1 cellular context compared by ENCODE assay signal in genomic region chr1:117534995-117535467, GRCh38.
TF ChIP-seq lines count a peak whose summit lies in the region.

No MANE protein-coding gene starts in this region.

TF ChIP-seq in GM12878, 131 proteins besides CTCF, POLR2A, EP300 and RAD21 (continued from another document):
- no peak for TF ChIP-seq USF1 (IDR thresholded peaks at IDR 0.05; ENCODE audit: borderline replicate concordance, extremely low read length, insufficient read depth, low read depth, low read length)
- TF ChIP-seq JUNB (IDR thresholded peaks at IDR 0.05), result peak; percentile 81
- peak; percentile 93 for TF ChIP-seq MEF2B (IDR thresholded peaks at IDR 0.05; ENCODE audit: partially characterized antibody, poor library complexity, severe bottlenecking)
- no peak for TF ChIP-seq NKRF (conservative IDR thresholded peaks at IDR 0.05)
- TF ChIP-seq NBN (IDR thresholded peaks at IDR 0.05), result no peak
- TF ChIP-seq IKZF2 (IDR thresholded peaks at IDR 0.05), result no peak
- no peak for TF ChIP-seq FOS (IDR thresholded peaks at IDR 0.05; ENCODE audit: borderline replicate concordance, extremely low read depth, insufficient read length)
- peak; percentile 27; the same call in 1 of the 2 replicates for TF ChIP-seq EED (IDR thresholded peaks at IDR 0.05; ENCODE audit: low read depth)
- TF ChIP-seq MTA2 (IDR thresholded peaks at IDR 0.05; ENCODE audit: low read depth), result no peak
- TF ChIP-seq CBFB (IDR thresholded peaks at IDR 0.05; ENCODE audit: low read depth), result 0 out of 2 replicates have a peak, but pooled peaks have one; percentile 36
- 0 out of 2 replicates have a peak, but pooled peaks have one; percentile 38 for TF ChIP-seq JUND (IDR thresholded peaks at IDR 0.05; ENCODE audit: low read depth, low read length)
- TF ChIP-seq SMC3 (IDR thresholded peaks at IDR 0.05; ENCODE audit: borderline replicate concordance, low read length), result peak; percentile 81
